In the genomic region with DNA sequence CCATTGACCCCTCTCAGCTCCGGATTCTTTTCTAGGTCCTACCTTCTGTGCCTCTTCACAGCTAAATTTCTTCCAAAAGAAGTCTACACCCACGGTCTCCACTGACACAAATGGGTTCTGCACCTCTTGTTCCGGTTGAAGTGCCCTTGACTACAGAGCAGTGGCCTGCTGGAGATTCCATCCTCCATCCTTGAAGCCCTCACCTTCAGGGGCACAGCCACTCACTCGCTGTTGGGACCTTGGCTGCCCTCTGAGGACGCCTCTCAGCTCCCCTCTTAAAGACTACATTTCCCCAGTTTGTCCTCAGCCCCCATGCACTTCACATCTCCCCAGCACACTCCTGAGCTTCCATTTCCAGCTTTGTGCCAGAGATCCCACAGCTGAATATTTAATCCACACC, we compare ENCODE assay signal across 23 cellular contexts.
"Had no signal": no experiment of that assay in that cellular context is flagged by ENCODE, and none has a peak within 500 bp of the region (broad histone marks: within the 10 kb centered on the region; RNA-seq: fewer than 3 reads in every experiment).

No MANE protein-coding gene starts in this region.

- H3K4me3 ChIP-seq: dorsolateral prefrontal cortex, gastroesophageal sphincter, heart left ventricle, smooth muscle cell had no signal

- H3K4me2 ChIP-seq: smooth muscle cell had no signal

- H3K4me3 Mint-ChIP-seq: activated CD8-positive, alpha-beta T cell treated with anti-CD3 and anti-CD28 coated beads, Interleukin-2, amount 10 ng/mL, durations not matched to agents 7 days and 5 days; activated naive CD8-positive, alpha-beta T cell treated with anti-CD3 and anti-CD28 coated beads for 36 hours; central memory CD8-positive, alpha-beta T cell; effector memory CD8-positive, alpha-beta T cell; naive thymus-derived CD4-positive, alpha-beta T cell; stimulated activated naive B cell treated with anti-CD40 and anti-IgM and Interleukin-4, amounts not matched to agents 10 μg/mL and 1 μg/mL and 100 μg/mL, for 72 hours; T-cell; T-helper 2 cell treated with Interferon-gamma antibody and Interleukin-4, amounts not matched to agents 5 μg/mL and 100 μg/mL, for 36 hours had no signal

- H3K9ac ChIP-seq: parathyroid adenoma had no signal

- H3K4me1 Mint-ChIP-seq: activated naive CD8-positive, alpha-beta T cell treated with anti-CD3 and anti-CD28 coated beads for 36 hours; stimulated activated naive B cell treated with anti-CD40 and anti-IgM and Interleukin-4, amounts not matched to agents 10 μg/mL and 1 μg/mL and 100 μg/mL, for 72 hours had no signal

- DNase-seq: activated CD4-positive, alpha-beta T cell treated with anti-CD3 and anti-CD28 coated beads, Interleukin-2, amount 50 U/mL, for 1 hour; activated CD4-positive, CD25-positive, alpha-beta regulatory T cell treated with anti-CD3 and anti-CD28 coated beads, Interleukin-2, amount 50 U/mL, for 72 hours; activated CD8-positive, alpha-beta T cell treated with anti-CD3 and anti-CD28 coated beads, Interleukin-2, amount 10 ng/mL, durations not matched to agents 7 days and 5 days; activated naive CD4-positive, alpha-beta T cell treated with Interleukin-2 at 50 U/mL for 16 hours; activated naive CD8-positive, alpha-beta T cell treated with anti-CD3 and anti-CD28 coated beads for 36 hours; activated T-cell treated with anti-CD3 and anti-CD28 coated beads, Interleukin-2, amount 50 U/mL, for 48 hours; effector memory CD8-positive, alpha-beta T cell; left colon; stimulated activated CD4-positive, alpha-beta T cell treated with anti-CD3 and anti-CD28 coated beads, Interleukin-2, amount 100 ng/mL, for 48 hours; stimulated activated CD8-positive, alpha-beta memory T cell treated with anti-CD3 and anti-CD28 coated beads, Interleukin-4, amount 100 ng/mL, for 48 hours; stimulated activated naive B cell treated with anti-CD40 and anti-IgM and Interleukin-4, amounts not matched to agents 10 μg/mL and 1 μg/mL and 100 μg/mL, for 72 hours; T-cell; trophoblast cell; WERI-Rb-1 had no signal

- H3K27me3 Mint-ChIP-seq: activated naive CD8-positive, alpha-beta T cell treated with anti-CD3 and anti-CD28 coated beads for 36 hours; central memory CD8-positive, alpha-beta T cell; effector memory CD8-positive, alpha-beta T cell; naive thymus-derived CD4-positive, alpha-beta T cell; stimulated activated naive B cell treated with anti-CD40 and anti-IgM and Interleukin-4, amounts not matched to agents 10 μg/mL and 1 μg/mL and 100 μg/mL, for 72 hours; T-cell had no signal

- H3K79me2 ChIP-seq: parathyroid adenoma had no signal

- ATAC-seq: activated CD8-positive, alpha-beta T cell treated with anti-CD3 and anti-CD28 coated beads, Interleukin-2, amount 10 ng/mL, durations not matched to agents 7 days and 5 days; effector memory CD8-positive, alpha-beta T cell; gastroesophageal sphincter; heart left ventricle; left colon; naive thymus-derived CD4-positive, alpha-beta T cell; sciatic nerve; stimulated activated naive B cell treated with anti-CD40 and anti-IgM and Interleukin-4, amounts not matched to agents 10 μg/mL and 1 μg/mL and 100 μg/mL, for 72 hours; T-cell had no signal

- H3K27ac ChIP-seq: dorsolateral prefrontal cortex, gastroesophageal sphincter, heart left ventricle, parathyroid adenoma, WERI-Rb-1 had no signal

- H3K4me1 ChIP-seq: parathyroid adenoma had no signal

- H3K9me3 Mint-ChIP-seq: activated naive CD8-positive, alpha-beta T cell treated with anti-CD3 and anti-CD28 coated beads for 36 hours; central memory CD8-positive, alpha-beta T cell; effector memory CD8-positive, alpha-beta T cell; stimulated activated naive B cell treated with anti-CD40 and anti-IgM and Interleukin-4, amounts not matched to agents 10 μg/mL and 1 μg/mL and 100 μg/mL, for 72 hours; T-cell; T-helper 2 cell treated with Interferon-gamma antibody and Interleukin-4, amounts not matched to agents 5 μg/mL and 100 μg/mL, for 36 hours had no signal

- H3K27me3 ChIP-seq: dorsolateral prefrontal cortex, gastroesophageal sphincter, heart left ventricle had no signal

- H3K9me3 ChIP-seq: heart left ventricle had no signal

- H3K27ac Mint-ChIP-seq: activated CD8-positive, alpha-beta T cell treated with anti-CD3 and anti-CD28 coated beads, Interleukin-2, amount 10 ng/mL, durations not matched to agents 7 days and 5 days; activated naive CD8-positive, alpha-beta T cell treated with anti-CD3 and anti-CD28 coated beads for 36 hours; effector memory CD8-positive, alpha-beta T cell; stimulated activated naive B cell treated with anti-CD40 and anti-IgM and Interleukin-4, amounts not matched to agents 10 μg/mL and 1 μg/mL and 100 μg/mL, for 72 hours; T-cell; T-helper 2 cell treated with Interferon-gamma antibody and Interleukin-4, amounts not matched to agents 5 μg/mL and 100 μg/mL, for 36 hours had no signal

- H2AFZ ChIP-seq: parathyroid adenoma had no signal
